ENCODE assay signal across 8 cellular contexts in the genomic region with DNA sequence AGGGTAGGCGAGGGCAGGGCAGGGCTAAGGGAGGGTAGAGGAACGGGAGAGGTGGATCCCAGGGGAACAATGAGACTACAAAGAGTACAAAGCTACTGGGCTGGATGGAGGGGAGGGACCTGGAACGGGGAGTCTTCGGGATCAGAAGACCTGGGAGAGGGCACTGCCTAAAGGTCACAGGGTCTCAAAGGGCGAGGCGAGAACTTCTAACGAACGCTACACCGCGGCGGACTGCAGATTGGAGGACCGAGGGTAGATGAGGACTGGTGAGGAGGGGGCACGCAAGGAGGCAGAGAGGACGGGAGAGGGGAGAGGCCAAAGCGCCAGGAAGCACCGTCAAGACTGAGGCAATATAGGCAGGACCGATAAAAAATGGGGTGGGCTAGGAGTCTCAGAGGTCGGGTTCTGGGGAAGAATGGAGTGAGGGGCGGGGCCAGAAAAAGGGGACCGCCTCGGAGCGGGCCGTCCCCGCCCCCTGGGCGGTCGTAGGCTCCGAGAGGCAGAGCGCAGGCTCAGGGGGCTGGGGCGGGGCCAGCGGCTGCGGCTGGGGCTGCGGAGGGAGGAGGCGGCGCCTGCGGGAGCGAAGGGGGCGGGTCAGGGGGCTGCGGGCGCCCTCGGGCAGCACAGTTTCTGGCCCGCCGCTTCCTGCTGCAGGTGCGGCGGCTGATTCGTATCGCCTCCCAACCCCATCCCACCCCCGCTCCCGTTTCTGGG. TPM values are rescaled to one million over a fixed set of nuclear protein-coding genes. Genes with fewer than 3 reads are reported as not detected.
DNase-seq lines count a peak whose midpoint lies in the region; ATAC-seq lines count a peak whose summit lies in the region.

No MANE protein-coding gene starts in this region.

- no peaks in the 10 kb centered on the region for H3K36me3 ChIP-seq in ectodermal cell (ENCODE audit: control insufficient read depth, insufficient read depth, low read length)

- peak; percentile 37 for ATAC-seq in HG02642 (IDR thresholded peaks at IDR 0.05; ENCODE audit: poor library complexity, unreplicated experiment)

- no peaks in the 10 kb centered on the region for H3K4me1 ChIP-seq in ectodermal cell (ENCODE audit: control insufficient read depth, insufficient read depth, low read length)

- DNase-seq in DMS 273 (lab: John Stamatoyannopoulos, UW; ENCODE audit: unreplicated experiment) (peak; percentile 85), NCI-H2196 treated with DMSO at 0.1 percent for 48 hours (lab: John Stamatoyannopoulos, UW; ENCODE audit: unreplicated experiment) (peak; percentile 90), middle frontal gyrus (ENCODE audit: extremely low spot score, low spot score) (peak; percentile 75), GOT3 (lab: John Stamatoyannopoulos, UW) (no peak)
- peak; percentile 77 for DNase-seq in activated CD4-positive, alpha-beta T cell treated with anti-CD3 and anti-CD28 coated beads, Interleukin-2, amount 50 U/mL, for 1 hour
- peak; percentile 60 for DNase-seq in stimulated activated CD8-positive, alpha-beta memory T cell treated with anti-CD3 and anti-CD28 coated beads, Interleukin-15, amount 100 ng/mL, for 1 hour (ENCODE audit: low read depth)

- H3K27me3 ChIP-seq in ectodermal cell (ENCODE audit: control insufficient read depth, insufficient read depth, low read length, poor library complexity, severe bottlenecking): peaks cover 39% of the 10 kb centered on the region

- peak overlapping the region; percentile 89 for H3K27ac ChIP-seq in ectodermal cell (ENCODE audit: insufficient read depth, low read depth, low read length, poor library complexity, severe bottlenecking)

- 21 to 22% methylated on average over 48 of the region's 48 CpGs for WGBS in ectodermal cell, 2 experiments

- H3K9me3 ChIP-seq in ectodermal cell (ENCODE audit: control insufficient read depth, low read length): no peaks in the 10 kb centered on the region

- H3K4me3 ChIP-seq in ectodermal cell (ENCODE audit: insufficient read depth, low read depth, low read length): peak overlapping the region; percentile 63

RNA-seq across cellular contexts. Expression of a gene that starts 1.3 kb away (rescaled TPM):
- polyA plus RNA-seq in ectodermal cell (2013, experiment 1 of 4): 11.1 TPM
- polyA plus RNA-seq in ectodermal cell (2013, experiment 2 of 4): 12.3 TPM
- 6.0 TPM for polyA plus RNA-seq in ectodermal cell (2013, experiment 3 of 4)
- polyA plus RNA-seq in ectodermal cell (2013, experiment 4 of 4): 9.1 TPM

RNA-seq across cellular contexts. Expression of a gene that starts 34.9 kb away (rescaled TPM):
- 0.39 TPM for polyA plus RNA-seq in ectodermal cell (2013, experiment 1 of 4)
- polyA plus RNA-seq in ectodermal cell (2013, experiment 2 of 4): 0.37 TPM
- 0.69 TPM for polyA plus RNA-seq in ectodermal cell (2013, experiment 3 of 4)
- 0.73 TPM for polyA plus RNA-seq in ectodermal cell (2013, experiment 4 of 4)

RNA-seq across cellular contexts. Expression of a gene that starts 45.7 kb away (rescaled TPM):
- polyA plus RNA-seq in ectodermal cell (2013, experiment 1 of 4): 36.5 TPM
- 35.2 TPM for polyA plus RNA-seq in ectodermal cell (2013, experiment 2 of 4)
- polyA plus RNA-seq in ectodermal cell (2013, experiment 3 of 4): 23.8 TPM
- 27.4 TPM for polyA plus RNA-seq in ectodermal cell (2013, experiment 4 of 4)

RNA-seq across cellular contexts. Expression of a gene that starts 53.6 kb away (rescaled TPM):
- 157 TPM for polyA plus RNA-seq in ectodermal cell (2013, experiment 1 of 4)
- 134 TPM for polyA plus RNA-seq in ectodermal cell (2013, experiment 2 of 4)
- 98.3 TPM for polyA plus RNA-seq in ectodermal cell (2013, experiment 3 of 4)
- 99.4 TPM for polyA plus RNA-seq in ectodermal cell (2013, experiment 4 of 4)
